Comparison of ENCODE assay signal across 11 cellular contexts in the genomic region with DNA sequence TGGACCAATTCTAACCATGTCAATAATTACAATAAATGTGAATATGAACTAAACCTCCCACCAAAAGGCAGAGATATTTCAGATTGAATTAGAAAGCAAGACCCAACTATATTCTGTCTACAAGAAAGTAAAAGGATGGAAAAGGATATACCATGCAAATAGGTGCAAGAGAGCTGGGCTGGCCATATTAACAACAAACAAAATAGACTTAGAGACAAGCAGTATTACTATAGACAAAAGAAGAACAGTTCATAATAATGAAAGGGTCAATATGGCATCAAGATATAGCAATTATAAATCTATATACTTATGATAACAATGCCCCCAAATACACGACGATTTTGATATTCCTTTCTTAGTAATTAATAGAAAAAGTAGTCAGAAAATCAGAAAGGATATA.
"Had no signal": no experiment of that assay in that cellular context is flagged by ENCODE, and none has a peak within 500 bp of the region (broad histone marks: within the 10 kb centered on the region; RNA-seq: fewer than 3 reads in every experiment).

No MANE protein-coding gene starts in this region.

- H3K9ac ChIP-seq: GM23248 had no signal

- H3K27ac ChIP-seq: GM23248 had no signal

- FAIRE-seq: H1, H54 had no signal

- H3K4me3 ChIP-seq: GM23248, GM23338, HAP-1 had no signal

- H3K4me1 ChIP-seq: HAP-1 had no signal

- H3K27ac Mint-ChIP-seq: GM23338, H9, HFFc6 had no signal

- DNase-seq: GM23248, GOT3, H7, H9, HCEC 1CT, HFFc6 had no signal

- ATAC-seq: GM23338, HCT116 had no signal

- H3K36me3 ChIP-seq: HAP-1 had no signal

- H3K4me3 Mint-ChIP-seq: GM23338, H9, HFFc6 had no signal

- H3K9me3 Mint-ChIP-seq: GM23338 had no signal

- H3K9me3 ChIP-seq: HAP-1 had no signal

- H2AFZ ChIP-seq: GM23248, GM23338 had no signal

- H3K4me2 ChIP-seq: GM23338 had no signal
